ENCODE assay signal across 13 cellular contexts in the genomic region with DNA sequence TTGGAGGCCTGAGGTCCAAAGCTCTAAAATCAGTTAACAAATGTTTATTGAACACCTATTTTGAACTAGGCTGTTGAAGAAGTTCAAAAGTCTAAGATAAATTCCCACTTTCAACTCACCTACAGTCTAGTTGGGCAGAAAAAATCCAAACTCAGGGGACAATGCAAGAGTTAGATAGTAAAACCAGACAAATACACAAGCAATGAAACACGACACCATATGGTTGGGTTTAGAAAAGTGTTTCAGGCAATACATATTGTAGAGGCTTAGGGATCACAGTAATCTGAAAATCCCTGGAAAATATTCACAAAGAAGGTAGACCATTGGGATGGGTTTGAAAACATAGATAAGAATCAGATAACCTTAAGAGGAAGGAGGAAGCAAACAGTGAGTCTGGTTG. TPM values are rescaled to one million over a fixed set of nuclear protein-coding genes. Genes with fewer than 3 reads are reported as not detected.
DNase-seq lines count a peak whose midpoint lies in the region; ATAC-seq and TF ChIP-seq lines count a peak whose summit lies in the region.
"Had no signal": no experiment of that assay in that cellular context is flagged by ENCODE, and none has a peak within 500 bp of the region (broad histone marks: within the 10 kb centered on the region; RNA-seq: fewer than 3 reads in every experiment).

No MANE protein-coding gene starts in this region.

- ATAC-seq in activated naive CD8-positive, alpha-beta T cell treated with anti-CD3 and anti-CD28 coated beads, Interleukin-2, amount 10 ng/mL, durations not matched to agents 7 days and 5 days (ENCODE audit: low read depth): no peak
- ATAC-seq in lower lobe of right lung: no peak

- peak overlapping the region; percentile 74 for H3K27ac ChIP-seq in 22Rv1
- H3K27ac ChIP-seq in lower lobe of right lung: peak overlapping the region; percentile 78
- H3K27ac ChIP-seq: WERI-Rb-1 had no signal

- no peaks in the 10 kb centered on the region for H3K36me3 Mint-ChIP-seq in activated naive CD8-positive, alpha-beta T cell treated with anti-CD3 and anti-CD28 coated beads, Interleukin-2, amount 10 ng/mL, durations not matched to agents 7 days and 5 days

- no peak overlapping the region for H3K27ac Mint-ChIP-seq in activated naive CD8-positive, alpha-beta T cell treated with anti-CD3 and anti-CD28 coated beads, Interleukin-2, amount 10 ng/mL, durations not matched to agents 7 days and 5 days

- no peak overlapping the region for H3K4me3 ChIP-seq in lower lobe of right lung

- peak overlapping the region; percentile 85 for H3K9ac ChIP-seq in ES-I3 (ENCODE audit: low read depth, low read length)

- H3K36me3 ChIP-seq in ES-I3 (ENCODE audit: insufficient read depth, low read length) (no peaks in the 10 kb centered on the region), lower lobe of right lung (no peaks in the 10 kb centered on the region)
- H3K36me3 ChIP-seq: prostate gland, WERI-Rb-1 had no signal

- H3K4me1 Mint-ChIP-seq in activated naive CD8-positive, alpha-beta T cell treated with anti-CD3 and anti-CD28 coated beads, Interleukin-2, amount 10 ng/mL, durations not matched to agents 7 days and 5 days: peaks cover 10% of the 10 kb centered on the region

- H3K4me1 ChIP-seq in ES-I3 (ENCODE audit: insufficient read depth, low read length) (peaks cover 8% of the 10 kb centered on the region; the same call in 1 of the 2 replicates), lower lobe of right lung (peaks cover 19% of the 10 kb centered on the region)

- intact Hi-C loops in lower lobe of right lung (cut with DNase I): no loop called here

- H3K27me3 ChIP-seq in lower lobe of right lung (ENCODE audit: low read depth): peaks cover 12% of the 10 kb centered on the region
- H3K27me3 ChIP-seq: body of pancreas had no signal

- POLR2A ChIA-PET in activated naive CD8-positive, alpha-beta T cell treated with anti-CD3 and anti-CD28 coated beads, Interleukin-2, amount 10 ng/mL, durations not matched to agents 7 days and 5 days (lab: Charles Lee): interaction anchor here (0.7 to 2.6 kb wide), 2 partner anchors 41 to 212 kb away, joined by 3 to 13 read pairs; no protein-coding TSS in a partner anchor

- TF ChIP-seq CTCF in 22Rv1 (IDR thresholded peaks at IDR 0.05): no peak
- TF ChIP-seq CTCF in lower lobe of right lung (IDR thresholded peaks at IDR 0.05): no peak

- H3K9me3 ChIP-seq in ES-I3 (ENCODE audit: control insufficient read depth, insufficient read depth, low read length) (no peaks in the 10 kb centered on the region), lower lobe of right lung (no peaks in the 10 kb centered on the region)
- H3K9me3 ChIP-seq: body of pancreas, prostate gland had no signal

- DNase-seq in activated naive CD8-positive, alpha-beta T cell treated with anti-CD3 and anti-CD28 coated beads, Interleukin-2, amount 10 ng/mL, durations not matched to agents 7 days and 5 days: no peak
- DNase-seq in lower lobe of right lung (no peak), HuH-7.5 (ENCODE audit: low spot score) (no peak), NCI-H526 (lab: John Stamatoyannopoulos, UW) (no peak), NCI-H1092 (lab: John Stamatoyannopoulos, UW) (no peak)
- DNase-seq in stimulated activated CD4-positive, alpha-beta T cell treated with anti-CD3 and anti-CD28 coated beads, Interleukin-2, amount 100 ng/mL, for 48 hours: no peak
- DNase-seq: DMS79, OCI-M1 had no signal

- H3K27me3 Mint-ChIP-seq in activated naive CD8-positive, alpha-beta T cell treated with anti-CD3 and anti-CD28 coated beads, Interleukin-2, amount 10 ng/mL, durations not matched to agents 7 days and 5 days: peaks cover 3% of the 10 kb centered on the region

- H3K4me3 Mint-ChIP-seq in activated naive CD8-positive, alpha-beta T cell treated with anti-CD3 and anti-CD28 coated beads, Interleukin-2, amount 10 ng/mL, durations not matched to agents 7 days and 5 days: peak overlapping the region; percentile 60

- H3K9me3 Mint-ChIP-seq in activated naive CD8-positive, alpha-beta T cell treated with anti-CD3 and anti-CD28 coated beads, Interleukin-2, amount 10 ng/mL, durations not matched to agents 7 days and 5 days: no peaks in the 10 kb centered on the region

RNA-seq across cellular contexts. Expression of a gene that starts 1.3 kb away (rescaled TPM):
- total RNA-seq in activated naive CD8-positive, alpha-beta T cell treated with anti-CD3 and anti-CD28 coated beads, Interleukin-2, amount 10 ng/mL, durations not matched to agents 7 days and 5 days: 1 to 10 TPM; 6.0 to 6.8 TPM
- 30.4 TPM for total RNA-seq in lower lobe of right lung
